Comparison of ENCODE assay signal across 1 cellular context in genomic region chr19:58196911-58197616, GRCh38.
TF ChIP-seq lines count a peak whose summit lies in the region.

No MANE protein-coding gene starts in this region.

TF ChIP-seq in K562, 482 proteins besides CTCF, POLR2A, EP300 and RAD21:
- peak; percentile 88; the same call in 1 of the 2 replicates for TF ChIP-seq MTA3 (IDR thresholded peaks at IDR 0.05; ENCODE audit: borderline replicate concordance)
- TF ChIP-seq ATF7 (IDR thresholded peaks at IDR 0.05), result peak; percentile 50; the same call in 1 of the 2 replicates
- TF ChIP-seq, protein P1, sequence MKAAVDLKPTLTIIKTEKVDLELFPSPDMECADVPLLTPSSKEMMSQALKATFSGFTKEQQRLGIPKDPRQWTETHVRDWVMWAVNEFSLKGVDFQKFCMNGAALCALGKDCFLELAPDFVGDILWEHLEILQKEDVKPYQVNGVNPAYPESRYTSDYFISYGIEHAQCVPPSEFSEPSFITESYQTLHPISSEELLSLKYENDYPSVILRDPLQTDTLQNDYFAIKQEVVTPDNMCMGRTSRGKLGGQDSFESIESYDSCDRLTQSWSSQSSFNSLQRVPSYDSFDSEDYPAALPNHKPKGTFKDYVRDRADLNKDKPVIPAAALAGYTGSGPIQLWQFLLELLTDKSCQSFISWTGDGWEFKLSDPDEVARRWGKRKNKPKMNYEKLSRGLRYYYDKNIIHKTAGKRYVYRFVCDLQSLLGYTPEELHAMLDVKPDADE (conservative IDR thresholded peaks at IDR 0.05; ENCODE audit: control insufficient read depth, low read depth, low read length), result peak; percentile 97
- TF ChIP-seq PPARD (CRISPR knock-in tag; IDR thresholded peaks at IDR 0.05), result no peak
- no peak for TF ChIP-seq ZNF785 (CRISPR knock-in tag; IDR thresholded peaks at IDR 0.05)
- TF ChIP-seq, protein P2, sequence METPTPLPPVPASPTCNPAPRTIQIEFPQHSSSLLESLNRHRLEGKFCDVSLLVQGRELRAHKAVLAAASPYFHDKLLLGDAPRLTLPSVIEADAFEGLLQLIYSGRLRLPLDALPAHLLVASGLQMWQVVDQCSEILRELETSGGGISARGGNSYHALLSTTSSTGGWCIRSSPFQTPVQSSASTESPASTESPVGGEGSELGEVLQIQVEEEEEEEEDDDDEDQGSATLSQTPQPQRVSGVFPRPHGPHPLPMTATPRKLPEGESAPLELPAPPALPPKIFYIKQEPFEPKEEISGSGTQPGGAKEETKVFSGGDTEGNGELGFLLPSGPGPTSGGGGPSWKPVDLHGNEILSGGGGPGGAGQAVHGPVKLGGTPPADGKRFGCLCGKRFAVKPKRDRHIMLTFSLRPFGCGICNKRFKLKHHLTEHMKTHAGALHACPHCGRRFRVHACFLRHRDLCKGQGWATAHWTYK (CRISPR knock-in tag; IDR thresholded peaks at IDR 0.05), result no peak
- TF ChIP-seq XRCC3 (IDR thresholded peaks at IDR 0.05), result peak; percentile 99
- no peak for TF ChIP-seq CBFA2T2 (conservative IDR thresholded peaks at IDR 0.05)
- TF ChIP-seq CBX3 (IDR thresholded peaks at IDR 0.05; ENCODE audit: borderline replicate concordance in 1 of 2, low read length in 2 of 2), result peak; percentile 57 to 90; a peak in 2 of 3 replicates
- peak; percentile 100 for TF ChIP-seq ZNF274 (IDR thresholded peaks at IDR 0.05; ENCODE audit: borderline replicate concordance, low read depth, low read length)
- peak; percentile 100 for TF ChIP-seq TRIM28 (IDR thresholded peaks at IDR 0.05)
- TF ChIP-seq, protein P3, sequence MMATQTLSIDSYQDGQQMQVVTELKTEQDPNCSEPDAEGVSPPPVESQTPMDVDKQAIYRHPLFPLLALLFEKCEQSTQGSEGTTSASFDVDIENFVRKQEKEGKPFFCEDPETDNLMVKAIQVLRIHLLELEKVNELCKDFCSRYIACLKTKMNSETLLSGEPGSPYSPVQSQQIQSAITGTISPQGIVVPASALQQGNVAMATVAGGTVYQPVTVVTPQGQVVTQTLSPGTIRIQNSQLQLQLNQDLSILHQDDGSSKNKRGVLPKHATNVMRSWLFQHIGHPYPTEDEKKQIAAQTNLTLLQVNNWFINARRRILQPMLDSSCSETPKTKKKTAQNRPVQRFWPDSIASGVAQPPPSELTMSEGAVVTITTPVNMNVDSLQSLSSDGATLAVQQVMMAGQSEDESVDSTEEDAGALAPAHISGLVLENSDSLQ (IDR thresholded peaks at IDR 0.05), result no peak
- peak; percentile 75; the same call in 1 of the 2 replicates for TF ChIP-seq CBX5 (IDR thresholded peaks at IDR 0.05; ENCODE audit: borderline replicate concordance, low read depth)
- TF ChIP-seq ZNF445 (CRISPR knock-in tag; IDR thresholded peaks at IDR 0.05; ENCODE audit: low read depth), result peak; percentile 41; the same call in 1 of the 2 replicates
- TF ChIP-seq CBX1 (IDR thresholded peaks at IDR 0.05; ENCODE audit: low read depth), result peak; percentile 88; the same call in 1 of the 2 replicates
- TF ChIP-seq SMARCA5 (IDR thresholded peaks at IDR 0.05), result no peak
- TF ChIP-seq, protein P4, sequence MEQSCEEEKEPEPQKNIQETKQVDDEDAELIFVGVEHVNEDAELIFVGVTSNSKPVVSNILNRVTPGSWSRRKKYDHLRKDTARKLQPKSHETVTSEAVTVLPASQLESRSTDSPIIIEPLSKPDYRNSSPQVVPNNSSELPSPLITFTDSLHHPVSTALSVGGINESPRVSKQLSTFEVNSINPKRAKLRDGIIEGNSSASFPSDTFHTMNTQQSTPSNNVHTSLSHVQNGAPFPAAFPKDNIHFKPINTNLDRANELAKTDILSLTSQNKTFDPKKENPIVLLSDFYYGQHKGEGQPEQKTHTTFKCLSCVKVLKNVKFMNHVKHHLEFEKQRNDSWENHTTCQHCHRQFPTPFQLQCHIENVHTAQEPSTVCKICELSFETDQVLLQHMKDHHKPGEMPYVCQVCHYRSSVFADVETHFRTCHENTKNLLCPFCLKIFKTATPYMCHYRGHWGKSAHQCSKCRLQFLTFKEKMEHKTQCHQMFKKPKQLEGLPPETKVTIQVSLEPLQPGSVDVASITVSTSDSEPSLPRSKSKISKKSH (CRISPR knock-in tag; IDR thresholded peaks at IDR 0.05), result peak; percentile 83
- peak in 1 of 2 experiments; percentile 93; a peak in 2 of 4 replicates for TF ChIP-seq TRIM24 (IDR thresholded peaks at IDR 0.05)
- peak; percentile 89 for TF ChIP-seq ZNF280A (IDR thresholded peaks at IDR 0.05; ENCODE audit: low read depth, partially characterized antibody)
- no peak for TF ChIP-seq HEY1 (CRISPR knock-in tag; IDR thresholded peaks at IDR 0.05; ENCODE audit: borderline replicate concordance)
